In genomic region chr13:46668302-46668720, GRCh38 we compare ENCODE assay signal across 8 cellular contexts.
DNase-seq lines count a peak whose midpoint lies in the region; ATAC-seq, FAIRE-seq and TF ChIP-seq lines count a peak whose summit lies in the region.

No MANE protein-coding gene starts in this region.

- no peaks in the 10 kb centered on the region for H3K27me3 ChIP-seq in BLaER1 treated with 17β-estradiol and CSF1 and Interleukin-3, amounts not matched to agents 10 nM and 100 nM
- no peaks in the 10 kb centered on the region for H3K27me3 ChIP-seq in KMS-11 (ENCODE audit: insufficient read depth, low read depth)
- no peaks in the 10 kb centered on the region for H3K27me3 ChIP-seq in mammary epithelial cell (ENCODE audit: insufficient read depth, low read length)
- no peaks in the 10 kb centered on the region for H3K27me3 ChIP-seq in mesenchymal stem cell (ENCODE audit: control insufficient read depth in 1 of 2, insufficient read depth in 1 of 2, low read length in 2 of 2)
- H3K27me3 ChIP-seq in small intestine (ENCODE audit: control insufficient read depth in 2 of 2, insufficient read depth in 2 of 2, low read length in 2 of 2): no peaks in the 10 kb centered on the region

- no peak overlapping the region for H4K91ac ChIP-seq in mesenchymal stem cell (ENCODE audit: low read length)

- peak overlapping the region in 9 of 10 experiments; percentile 29 to 62 (median 47); a peak in 16 of 20 replicates for H3K4me3 ChIP-seq in BLaER1 treated with 17β-estradiol and CSF1 and Interleukin-3, amounts not matched to agents 10 nM and 100 nM
- H3K4me3 ChIP-seq in KMS-11 (IDR thresholded peaks at IDR 0.05; ENCODE audit: insufficient read depth, low read depth, low read length) (no peak overlapping the region), mammary epithelial cell (replicated peaks in 1 of 3; ENCODE audit: insufficient read depth in 1 of 3, low read depth in 2 of 3, low read length in 3 of 3) (no peak overlapping the region), mesenchymal stem cell (ENCODE audit: insufficient read depth in 1 of 2, low read depth in 1 of 2, low read length in 2 of 2) (peak overlapping the region in 1 of 2 experiments; percentile 76), small intestine (ENCODE audit: low read depth in 1 of 2, low read length in 2 of 2) (no peak overlapping the region)

- DNase-seq in mammary epithelial cell: peak; percentile 78
- DNase-seq in mesenchymal stem cell: peak; percentile 74
- DNase-seq in HPDE6-E6E7 (ENCODE audit: extremely low spot score): no peak
- DNase-seq in NCI-H2107 treated with DMSO at 0.1 percent for 48 hours (lab: John Stamatoyannopoulos, UW; ENCODE audit: unreplicated experiment): no peak
- no peak for DNase-seq in small intestine

- BruUV-seq in mammary epithelial cell (replicated peaks; lab: Mats Ljungman, UMichigan): no TSS peak

- H3K36me3 ChIP-seq in BLaER1 treated with 17β-estradiol and CSF1 and Interleukin-3, amounts not matched to agents 10 nM and 100 nM: peaks cover 26 to 45% (median 37%) of the 10 kb centered on the region in 11 experiments
- H3K36me3 ChIP-seq in KMS-11 (ENCODE audit: insufficient read depth): no peaks in the 10 kb centered on the region
- H3K36me3 ChIP-seq in mammary epithelial cell (ENCODE audit: insufficient read depth, low read length): peaks cover 7% of the 10 kb centered on the region
- H3K36me3 ChIP-seq in mesenchymal stem cell (ENCODE audit: control insufficient read depth in 1 of 2, insufficient read depth in 2 of 2, low read depth in 1 of 2, low read length in 2 of 2): peaks cover 15 to 18% of the 10 kb centered on the region in 2 experiments
- H3K36me3 ChIP-seq in small intestine (ENCODE audit: control insufficient read depth in 2 of 2, insufficient read depth in 2 of 2, low read length in 2 of 2): peaks cover 0 to 4% of the 10 kb centered on the region in 2 donors

- H3K79me1 ChIP-seq in mesenchymal stem cell (replicated peaks; ENCODE audit: low read length, poor library complexity, severe bottlenecking): peaks cover 21% of the 10 kb centered on the region

- peak; percentile 21 for ATAC-seq in GM19372 (IDR thresholded peaks at IDR 0.05; ENCODE audit: low read depth, unreplicated experiment)

- no peak overlapping the region for H2BK5ac ChIP-seq in mesenchymal stem cell (ENCODE audit: low read depth, low read length, poor library complexity, severe bottlenecking)

- dilution Hi-C loops in mammary epithelial cell (cut with HindIII; ENCODE audit: low sequenced_read_pairs): no loop called here

- no peaks in the 10 kb centered on the region for H3K9me3 ChIP-seq in BLaER1 treated with 17β-estradiol and CSF1 and Interleukin-3, amounts not matched to agents 10 nM and 100 nM (replicated peaks in 1 of 11)
- H3K9me3 ChIP-seq in mammary epithelial cell (replicated peaks; ENCODE audit: insufficient read depth, low read length) (no peaks in the 10 kb centered on the region), mesenchymal stem cell (ENCODE audit: control insufficient read depth, low read length) (no peaks in the 10 kb centered on the region), small intestine (ENCODE audit: control insufficient read depth, low read depth) (no peaks in the 10 kb centered on the region)

- TF ChIP-seq CTCF in KMS-11 (conservative IDR thresholded peaks at IDR 0.05; ENCODE audit: low read depth, low read length) (no peak), mammary epithelial cell (conservative IDR thresholded peaks at IDR 0.05 in 1 of 2, IDR thresholded peaks at IDR 0.05 in 1 of 2; ENCODE audit: extremely low read depth in 1 of 2, insufficient read depth in 1 of 2, low read depth in 1 of 2, low read length in 2 of 2) (no peak)

- CTCF ChIA-PET in mammary epithelial cell (lab: Charles Lee; ENCODE audit: low non-redundant PET): no interaction called here

- H2AK5ac ChIP-seq in mesenchymal stem cell (ENCODE audit: low read length, severe bottlenecking): no peak overlapping the region

- peak overlapping the region in 10 of 11 experiments; percentile 11 to 78 (median 62); a peak in 16 of 22 replicates for H3K27ac ChIP-seq in BLaER1 treated with 17β-estradiol and CSF1 and Interleukin-3, amounts not matched to agents 10 nM and 100 nM
- peak overlapping the region; percentile 91 for H3K27ac ChIP-seq in KMS-11
- no peak overlapping the region for H3K27ac ChIP-seq in mammary epithelial cell (ENCODE audit: insufficient read depth, low read depth, low read length)
- peak overlapping the region; percentile 77 for H3K27ac ChIP-seq in mesenchymal stem cell (ENCODE audit: low read length, poor library complexity, severe bottlenecking)
- peak overlapping the region in 1 of 2 donors; percentile 73 for H3K27ac ChIP-seq in small intestine (ENCODE audit: low read depth in 1 of 2, low read length in 1 of 2)

- in situ Hi-C loops in mammary epithelial cell (cut with MboI; ENCODE audit: low sequenced_read_pairs in 2 of 2): no loop called here

- no peak overlapping the region for H3K14ac ChIP-seq in mesenchymal stem cell (ENCODE audit: low read length in 2 of 2)

- peaks cover 40 to 60% (median 43%) of the 10 kb centered on the region in 10 experiments for H3K4me1 ChIP-seq in BLaER1 treated with 17β-estradiol and CSF1 and Interleukin-3, amounts not matched to agents 10 nM and 100 nM
- H3K4me1 ChIP-seq in KMS-11 (ENCODE audit: low read depth, poor library complexity, severe bottlenecking) (peaks cover 60% of the 10 kb centered on the region), mammary epithelial cell (ENCODE audit: insufficient read depth, low read length) (peaks cover 6% of the 10 kb centered on the region), mesenchymal stem cell (ENCODE audit: control insufficient read depth, insufficient read depth, low read depth, low read length) (peaks cover 15% of the 10 kb centered on the region), small intestine (ENCODE audit: control insufficient read depth in 2 of 2, insufficient read depth in 1 of 2, low read depth in 1 of 2, low read length in 1 of 2) (peaks cover 7 to 19% of the 10 kb centered on the region in 2 donors)

- intact Hi-C loops in mammary epithelial cell (cut with micrococcal nuclease): loop anchor here (5.0 kb wide), 1 partner anchor 46 kb away; no protein-coding TSS in a partner anchor

- no peak overlapping the region for H2BK15ac ChIP-seq in mesenchymal stem cell (ENCODE audit: low read depth, poor library complexity, severe bottlenecking)

- H2AFZ ChIP-seq in KMS-11 (ENCODE audit: low read depth) (peak overlapping the region; percentile 42; the same call in 1 of the 2 replicates), mammary epithelial cell (ENCODE audit: low read depth, low read length) (no peak overlapping the region), mesenchymal stem cell (ENCODE audit: low read depth, low read length) (no peak overlapping the region)

- no peak overlapping the region for H2BK120ac ChIP-seq in mesenchymal stem cell (ENCODE audit: low read depth, low read length)

- H3K18ac ChIP-seq in mesenchymal stem cell (ENCODE audit: low read depth in 1 of 2, low read length in 2 of 2): peak overlapping the region in 1 of 2 experiments; percentile 57

- WGBS in mammary epithelial cell (ENCODE audit: low coverage, missing lambda C conversion rate): 0% methylated on average over 2 of the region's 3 CpGs
- 85% methylated on average over 2 of the region's 3 CpGs for WGBS in mesenchymal stem cell
- WGBS in small intestine, 3 donors: 33 to 79% (median 66%) methylated on average over 3 of the region's 3 CpGs

- peak overlapping the region in 1 of 2 experiments; percentile 49 for H3K4ac ChIP-seq in mesenchymal stem cell (ENCODE audit: low read depth in 1 of 2, low read length in 2 of 2)

- peak overlapping the region; percentile 50 to 91 (median 78) for H3K4me2 ChIP-seq in BLaER1 treated with 17β-estradiol and CSF1 and Interleukin-3, amounts not matched to agents 10 nM and 100 nM
- H3K4me2 ChIP-seq in KMS-11 (peak overlapping the region; percentile 55), mammary epithelial cell (ENCODE audit: insufficient read depth, low read depth, low read length) (peak overlapping the region; percentile 37), mesenchymal stem cell (ENCODE audit: low read length, poor library complexity, severe bottlenecking) (peak overlapping the region; percentile 12)

- peak overlapping the region; percentile 71 for H4K8ac ChIP-seq in mesenchymal stem cell (ENCODE audit: low read length)

- peak overlapping the region in 10 of 11 experiments; percentile 15 to 69 (median 46); a peak in 14 of 22 replicates for H3K9ac ChIP-seq in BLaER1 treated with 17β-estradiol and CSF1 and Interleukin-3, amounts not matched to agents 10 nM and 100 nM
- peak overlapping the region; percentile 51; the same call in 1 of the 2 replicates for H3K9ac ChIP-seq in KMS-11
- H3K9ac ChIP-seq in mammary epithelial cell (ENCODE audit: insufficient read depth, low read length): no peak overlapping the region
- H3K9ac ChIP-seq in mesenchymal stem cell (ENCODE audit: low read length): peak overlapping the region; percentile 92

- FAIRE-seq in small intestine (lab: Jason Lieb, UNC): no peak

- peaks cover 0 to 58% (median 9%) of the 10 kb centered on the region in 11 experiments; a peak in 9 of 22 replicates for H4K20me1 ChIP-seq in BLaER1 treated with 17β-estradiol and CSF1 and Interleukin-3, amounts not matched to agents 10 nM and 100 nM
- no peaks in the 10 kb centered on the region for H4K20me1 ChIP-seq in KMS-11 (ENCODE audit: insufficient read depth)
- no peaks in the 10 kb centered on the region for H4K20me1 ChIP-seq in mammary epithelial cell (ENCODE audit: insufficient read depth, low read length)

- peaks cover 31% of the 10 kb centered on the region; the same call in 1 of the 2 replicates for H3K79me2 ChIP-seq in KMS-11 (ENCODE audit: insufficient read depth, low read depth)
- H3K79me2 ChIP-seq in mammary epithelial cell (ENCODE audit: insufficient read depth, low read length): peaks cover 72% of the 10 kb centered on the region

- peak overlapping the region in 1 of 2 experiments; percentile 40 for H3K23ac ChIP-seq in mesenchymal stem cell (ENCODE audit: low read length in 2 of 2)

- H2BK12ac ChIP-seq in mesenchymal stem cell (ENCODE audit: low read length in 2 of 2): no peak overlapping the region

Comparison
In these comparisons a context has a peak if more than half of its experiments do, and no peak if none do; other contexts are left out.
1. H3K4me2 ChIP-seq: peak in every context shown above with its lines; median percentile 78 in BLaER1 treated with 17β-estradiol and CSF1 and Interleukin-3, amounts not matched to agents 10 nM and 100 nM; 55 in KMS-11; 37 in mammary epithelial cell; 12 in mesenchymal stem cell.
2. H3K4me3 ChIP-seq: peak in BLaER1 treated with 17β-estradiol and CSF1 and Interleukin-3, amounts not matched to agents 10 nM and 100 nM (9 of 10); none in KMS-11 (single experiment), mammary epithelial cell (0 of 3) and small intestine (0 of 2).
3. DNase-seq: peak in mammary epithelial cell (single experiment) and mesenchymal stem cell (single experiment); none in HPDE6-E6E7 (single experiment), NCI-H2107 treated with DMSO at 0.1 percent for 48 hours (single experiment) and small intestine (single experiment).